In genomic region chr11:57426439-57426753, GRCh38 we compare ENCODE assay signal across 1 cellular context.
A peak's percentile ranks its signal among the peaks of the same experiment; 100 is the strongest.
TF ChIP-seq lines count a peak whose summit lies in the region.

No MANE protein-coding gene starts in this region.

TF ChIP-seq in GM12878, 131 proteins besides CTCF, POLR2A, EP300 and RAD21:
- no peak for TF ChIP-seq IRF4 (IDR thresholded peaks at IDR 0.05; ENCODE audit: low read depth, low read length)
- TF ChIP-seq NRF1 (conservative IDR thresholded peaks at IDR 0.05; ENCODE audit: low read depth, low read length): no peak
- no peak for TF ChIP-seq SIN3A (IDR thresholded peaks at IDR 0.05; ENCODE audit: low read depth, low read length)
- TF ChIP-seq POLR2AphosphoS5 (IDR thresholded peaks at IDR 0.05; ENCODE audit: low read length): peak; percentile 52; the same call in 1 of the 2 replicates
- peak; percentile 9; the same call in 1 of the 2 replicates for TF ChIP-seq RAD51 (IDR thresholded peaks at IDR 0.05)
- TF ChIP-seq DPF2 (IDR thresholded peaks at IDR 0.05): no peak
